24 cellular contexts compared by ENCODE assay signal in the genomic region with DNA sequence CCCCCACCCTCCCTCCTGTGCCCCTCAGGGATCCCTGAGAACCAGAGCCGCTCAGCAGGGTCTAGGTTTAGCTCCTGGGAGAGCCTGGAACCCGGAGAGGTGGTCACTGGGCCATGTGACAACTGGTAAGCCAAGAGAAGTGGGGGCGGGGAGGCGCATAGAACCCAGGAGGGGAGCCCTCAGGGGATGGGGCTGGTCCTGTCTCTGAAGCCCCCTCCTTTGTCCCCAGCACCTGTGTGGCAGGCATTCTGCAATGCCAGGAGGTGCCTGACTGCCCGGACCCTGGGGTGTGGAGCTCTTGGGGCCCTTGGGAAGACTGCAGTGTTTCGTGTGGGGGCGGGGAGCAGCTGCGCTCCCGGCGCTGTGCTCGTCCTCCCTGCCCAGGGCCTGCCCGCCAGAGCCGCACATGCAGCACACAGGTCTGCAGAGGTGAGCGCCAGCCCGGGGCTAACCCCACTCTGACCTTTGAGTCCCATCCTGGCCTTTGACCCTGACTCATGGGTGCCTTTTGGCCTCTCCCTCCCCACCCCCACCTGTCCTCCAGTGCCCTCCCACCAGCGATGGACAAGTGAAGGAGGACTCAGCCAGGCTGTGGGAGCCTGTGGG. TPM values are rescaled to one million over a fixed set of nuclear protein-coding genes. Genes with fewer than 3 reads are reported as not detected.
DNase-seq lines count a peak whose midpoint lies in the region; ATAC-seq, FAIRE-seq and TF ChIP-seq lines count a peak whose summit lies in the region.
"Had no signal": no experiment of that assay in that cellular context is flagged by ENCODE, and none has a peak within 500 bp of the region (broad histone marks: within the 10 kb centered on the region; RNA-seq: fewer than 3 reads in every experiment).

No MANE protein-coding gene starts in this region.

- BruUV-seq in HepG2 (replicated peaks; lab: Mats Ljungman, UMichigan): no TSS peak

- FAIRE-seq in HepG2 (lab: Jason Lieb, UNC): no peak
- FAIRE-seq: D721Med, G401.6 had no signal

- H3K9me3 ChIP-seq in right atrium auricular region: no peaks in the 10 kb centered on the region
- no peaks in the 10 kb centered on the region for H3K9me3 ChIP-seq in HepG2 (ENCODE audit: low read length)
- H3K9me3 ChIP-seq in uterus: no peaks in the 10 kb centered on the region
- H3K9me3 ChIP-seq: HAP-1 had no signal

- no peak for TF ChIP-seq EP300 in HepG2 (IDR thresholded peaks at IDR 0.05; ENCODE audit: low read depth in 2 of 2, low read length in 2 of 2)
- no peak for TF ChIP-seq EP300 in HepG2 (CRISPR knock-in tag; IDR thresholded peaks at IDR 0.05; ENCODE audit: borderline replicate concordance)

- no peaks in the 10 kb centered on the region for H3K9me3 Mint-ChIP-seq in chondrocyte (ENCODE audit: low read depth)
- no peaks in the 10 kb centered on the region for H3K9me3 Mint-ChIP-seq in HFFc6
- H3K9me3 Mint-ChIP-seq: CD4-positive, alpha-beta T cell had no signal

- ATAC-seq in Right ventricle myocardium inferior (no peak), HepG2 (peak; percentile 11; the same call in 2 of the 3 replicates)

- H3K4me1 Mint-ChIP-seq in chondrocyte (ENCODE audit: low read depth): no peaks in the 10 kb centered on the region
- H3K4me1 Mint-ChIP-seq in HFFc6 (ENCODE audit: low read depth): no peaks in the 10 kb centered on the region

- POLR2A ChIA-PET in HepG2 (lab: Yijun Ruan, JAX): no interaction called here

- H4K20me1 ChIP-seq in HepG2 (ENCODE audit: insufficient read depth, low read length): no peaks in the 10 kb centered on the region

- no peaks in the 10 kb centered on the region for H3K27me3 Mint-ChIP-seq in chondrocyte (ENCODE audit: low read depth)
- peaks cover 6% of the 10 kb centered on the region for H3K27me3 Mint-ChIP-seq in HFFc6 (ENCODE audit: insufficient read depth)
- H3K27me3 Mint-ChIP-seq: CD4-positive, alpha-beta T cell had no signal

- DNase-seq in Right ventricle myocardium inferior (ENCODE audit: missing footprints) (peak; percentile 26), right atrium auricular region (ENCODE audit: low spot score) (no peak), chondrocyte (ENCODE audit: low spot score) (peak; percentile 85), HepG2 (ENCODE audit: low spot score) (no peak), uterus (no peak), HuH-7.5 (ENCODE audit: low spot score) (no peak), AG20443 (ENCODE audit: low spot score) (no peak), HFFc6 (no peak)
- DNase-seq: 8988T; ACHN; CD4-positive, alpha-beta T cell; GM23248; KBM-7; NCI-H1694; NCI-H2081; NCI-H2227 treated with DMSO at 0.1 percent for 48 hours; NCI-H526 treated with DMSO at 0.1 percent for 48 hours; SHP77 treated with DMSO at 0.1 percent for 48 hours had no signal

- intact Hi-C loops in Right ventricle myocardium inferior (cut with DNase I): no loop called here
- intact Hi-C loops in HepG2 (cut with micrococcal nuclease; ENCODE audit: unreplicated experiment): no loop called here
- intact Hi-C loops in uterus (cut with DNase I; ENCODE audit: low total_unique reads): no loop called here

- no peaks in the 10 kb centered on the region for H3K27me3 ChIP-seq in right atrium auricular region
- H3K27me3 ChIP-seq in HepG2 (ENCODE audit: control insufficient read depth in 1 of 2, insufficient read depth in 2 of 2, low read length in 2 of 2): peaks cover 1% of the 10 kb centered on the region in 2 experiments; a peak in 2 of 5 replicates
- H3K27me3 ChIP-seq in uterus: no peaks in the 10 kb centered on the region

- WGBS in HepG2 (ENCODE audit: low lambda C conversion rate): 31% methylated on average over 2 of the region's 16 CpGs

- no peak overlapping the region for H3K4me3 ChIP-seq in right atrium auricular region
- no peak overlapping the region for H3K4me3 ChIP-seq in HepG2 (replicated peaks in 1 of 3; ENCODE audit: insufficient read depth in 1 of 3, low read depth in 2 of 3, low read length in 3 of 3)
- H3K4me3 ChIP-seq in uterus: no peak overlapping the region
- H3K4me3 ChIP-seq: GM23248, HAP-1 had no signal

- TF ChIP-seq CTCF in right atrium auricular region (IDR thresholded peaks at IDR 0.05) (no peak), chondrocyte (IDR thresholded peaks at IDR 0.05) (no peak), HepG2 (CRISPR knock-in tag; IDR thresholded peaks at IDR 0.05) (no peak), uterus (IDR thresholded peaks at IDR 0.05) (no peak), HFFc6 (IDR thresholded peaks at IDR 0.05) (no peak)

- no peak for TF ChIP-seq RAD21 in HepG2 (CRISPR knock-in tag; IDR thresholded peaks at IDR 0.05)

- H3K27ac ChIP-seq in right atrium auricular region (no peak overlapping the region), HepG2 (ENCODE audit: extremely low read length, insufficient read depth, low read length) (no peak overlapping the region), uterus (no peak overlapping the region)
- H3K27ac ChIP-seq: GM23248, HL-60, RWPE1 had no signal

- H3K4me3 Mint-ChIP-seq in chondrocyte (ENCODE audit: unreplicated experiment) (no peak overlapping the region), HFFc6 (no peak overlapping the region)
- H3K4me3 Mint-ChIP-seq: CD4-positive, alpha-beta T cell had no signal

- no peak overlapping the region for H3K27ac Mint-ChIP-seq in chondrocyte (ENCODE audit: unreplicated experiment)
- H3K27ac Mint-ChIP-seq in HFFc6: no peak overlapping the region
- H3K27ac Mint-ChIP-seq: CD4-positive, alpha-beta T cell had no signal

- no peaks in the 10 kb centered on the region for H3K79me2 ChIP-seq in HepG2 (ENCODE audit: insufficient read depth, low read length)

- in situ Hi-C loops in HepG2 (cut with HindIII; ENCODE audit: extremely low pct_ligation_motif_present, low pct_unique_long_range_greater_than_20kb): no loop called here

- H2AFZ ChIP-seq in HepG2 (ENCODE audit: low read length): no peak overlapping the region
- H2AFZ ChIP-seq: GM23248 had no signal

- no peak overlapping the region for H3K9ac ChIP-seq in HepG2 (ENCODE audit: insufficient read depth, low read depth, low read length)
- H3K9ac ChIP-seq: GM23248 had no signal

- no peaks in the 10 kb centered on the region for H3K4me1 ChIP-seq in right atrium auricular region
- peaks cover 19% of the 10 kb centered on the region for H3K4me1 ChIP-seq in HepG2 (ENCODE audit: insufficient read depth, low read length)
- no peaks in the 10 kb centered on the region for H3K4me1 ChIP-seq in uterus
- H3K4me1 ChIP-seq: HAP-1 had no signal

- TF ChIP-seq POLR2A in HepG2 (IDR thresholded peaks at IDR 0.05; ENCODE audit: insufficient read depth in 1 of 2, low read depth in 2 of 2, low read length in 2 of 2): no peak
- TF ChIP-seq POLR2A in uterus (IDR thresholded peaks at IDR 0.05): no peak

- no peaks in the 10 kb centered on the region for H3K36me3 Mint-ChIP-seq in chondrocyte (ENCODE audit: low read depth)
- no peaks in the 10 kb centered on the region for H3K36me3 Mint-ChIP-seq in HFFc6 (ENCODE audit: low read depth)

- H3K36me3 ChIP-seq in right atrium auricular region (no peaks in the 10 kb centered on the region), HepG2 (replicated peaks in 1 of 2; ENCODE audit: control insufficient read depth in 1 of 2, insufficient read depth in 2 of 2, low read length in 2 of 2) (no peaks in the 10 kb centered on the region), uterus (no peaks in the 10 kb centered on the region)
- H3K36me3 ChIP-seq: HAP-1 had no signal

- CTCF ChIA-PET in HepG2 (lab: Yijun Ruan, JAX; ENCODE audit: low intra/inter-chr PET ratio, low total read pairs): no interaction called here

- H3K4me2 ChIP-seq in HepG2 (ENCODE audit: low read depth, low read length): no peak overlapping the region

RNA-seq across cellular contexts. Expression of a gene that starts 22.4 kb away (rescaled TPM):
- total RNA-seq in Right ventricle myocardium inferior (10.1 TPM), right atrium auricular region (10 to 100 TPM in 1 of 2 donors, 1 to 10 TPM in 1; 7.0 to 11.0 TPM), chondrocyte (15.9 to 17.6 TPM (median 16.3 TPM) in 3 replicates), HepG2 (2016; rRNA removed; fragmentation: Illumina TruSeq; extraction: Trizol) (0.89 and 1.0 TPM in 2 replicates), uterus (10 to 100 TPM in 2 of 4 donors, 1 to 10 TPM in 2; 1.8 to 39.4 (median 14.6) TPM)
- 0.10 and 0.35 TPM in 2 replicates for total RNA-seq in HepG2 (2016; cell fraction: cytosol; rRNA removed; fragmentation: Illumina TruSeq; extraction: Trizol; ENCODE audit: low read depth)
- total RNA-seq in HepG2 (2016; cell fraction: insoluble cytoplasmic fraction; rRNA removed; fragmentation: Illumina TruSeq; extraction: Trizol): 0.67 and 0.80 TPM in 2 replicates
- total RNA-seq in HepG2 (2016; cell fraction: membrane; rRNA removed; fragmentation: Illumina TruSeq; extraction: Trizol): 0.46 and 0.55 TPM in 2 replicates
- 2.0 TPM in 2 replicates for total RNA-seq in HepG2 (2016; cell fraction: nucleus; rRNA removed; fragmentation: Illumina TruSeq; extraction: Trizol)
- polyA plus RNA-seq in HepG2 (2011; rRNA removed): 2.0 and 2.8 TPM in 2 replicates
- 1.0 and 1.3 TPM in 2 replicates for polyA plus RNA-seq in HepG2 (2011; cell fraction: cytosol; rRNA removed)
- polyA plus RNA-seq in HepG2 (2011; cell fraction: nucleus; rRNA removed): 7.1 and 8.7 TPM in 2 replicates
- polyA plus RNA-seq in HepG2 (2012): 0.76 and 1.6 TPM in 2 replicates
- 0.25 and 0.28 TPM in 2 replicates for polyA plus RNA-seq in HepG2 (2016; cell fraction: cytosol; fragmentation: Illumina TruSeq; extraction: Trizol; ENCODE audit: low read depth)
- 0.27 and 0.70 TPM in 2 replicates for polyA plus RNA-seq in HepG2 (2016; cell fraction: insoluble cytoplasmic fraction; fragmentation: Illumina TruSeq; extraction: Trizol; ENCODE audit: low read depth)
- polyA plus RNA-seq in HepG2 (2016; cell fraction: membrane; fragmentation: Illumina TruSeq; extraction: Trizol; ENCODE audit: low read depth): 0.29 and 0.43 TPM in 2 replicates
- polyA plus RNA-seq in HepG2 (2016; cell fraction: nucleus; fragmentation: Illumina TruSeq; extraction: Trizol; ENCODE audit: insufficient read depth, low read depth): 1.9 and 2.0 TPM in 2 replicates
- polyA minus RNA-seq in HepG2 (2011; rRNA and poly(A)+ RNA removed; ENCODE audit: low replicate concordance): 2.0 and 5.0 TPM in 2 replicates
- 0.59 and 1.2 TPM in 2 replicates for polyA minus RNA-seq in HepG2 (2011; cell fraction: cytosol; rRNA and poly(A)+ RNA removed)
- polyA minus RNA-seq in HepG2 (2011; cell fraction: nucleus; rRNA and poly(A)+ RNA removed): 6.6 and 10.3 TPM in 2 replicates
- total RNA-seq in HFFc6 (2021; fragmentation: NEBNext Ultra II Directional; extraction: Animal tissue kit (Norgen Biotek cat#: 25700)): 1 to 10 TPM; 5.2 to 8.2 (median 6.9) TPM

RNA-seq across cellular contexts. Expression of a gene that starts 42.4 kb away (rescaled TPM):
- total RNA-seq in Right ventricle myocardium inferior (7.0 TPM), right atrium auricular region (10 to 100 TPM in 1 of 2 donors, 1 to 10 TPM in 1; 3.2 to 11.0 TPM), chondrocyte (2.3 to 3.5 TPM (median 3.1 TPM) in 3 replicates), HepG2 (2016; rRNA removed; fragmentation: Illumina TruSeq; extraction: Trizol) (not detected in 2 replicates), uterus (10 to 100 TPM in 3 of 4 donors, 1 to 10 TPM in 1; 5.2 to 23.6 (median 14.3) TPM)
- total RNA-seq in HepG2 (2016; cell fraction: cytosol; rRNA removed; fragmentation: Illumina TruSeq; extraction: Trizol; ENCODE audit: low read depth): not detected in 2 replicates
- total RNA-seq in HepG2 (2016; cell fraction: insoluble cytoplasmic fraction; rRNA removed; fragmentation: Illumina TruSeq; extraction: Trizol): not detected in 2 replicates
- not detected in 2 replicates for total RNA-seq in HepG2 (2016; cell fraction: membrane; rRNA removed; fragmentation: Illumina TruSeq; extraction: Trizol)
- not detected in 2 replicates for total RNA-seq in HepG2 (2016; cell fraction: nucleus; rRNA removed; fragmentation: Illumina TruSeq; extraction: Trizol)
- polyA plus RNA-seq in HepG2 (2011; rRNA removed): 0.03 TPM in 1 of 2 replicates, not detected in the other
- polyA plus RNA-seq in HepG2 (2011; cell fraction: cytosol; rRNA removed): 0.01 and 0.04 TPM in 2 replicates
- polyA plus RNA-seq in HepG2 (2011; cell fraction: nucleus; rRNA removed): 0.27 and 0.28 TPM in 2 replicates
- polyA plus RNA-seq in HepG2 (2012): not detected in 2 replicates
- 0.05 and 0.08 TPM in 2 replicates for polyA plus RNA-seq in HepG2 (2016; cell fraction: cytosol; fragmentation: Illumina TruSeq; extraction: Trizol; ENCODE audit: low read depth)
- not detected in 2 replicates for polyA plus RNA-seq in HepG2 (2016; cell fraction: insoluble cytoplasmic fraction; fragmentation: Illumina TruSeq; extraction: Trizol; ENCODE audit: low read depth)
- not detected in 2 replicates for polyA plus RNA-seq in HepG2 (2016; cell fraction: membrane; fragmentation: Illumina TruSeq; extraction: Trizol; ENCODE audit: low read depth)
- polyA plus RNA-seq in HepG2 (2016; cell fraction: nucleus; fragmentation: Illumina TruSeq; extraction: Trizol; ENCODE audit: insufficient read depth, low read depth): not detected in 2 replicates
- 0.06 TPM in 1 of 2 replicates, not detected in the other for polyA minus RNA-seq in HepG2 (2011; rRNA and poly(A)+ RNA removed; ENCODE audit: low replicate concordance)
- not detected in 2 replicates for polyA minus RNA-seq in HepG2 (2011; cell fraction: cytosol; rRNA and poly(A)+ RNA removed)
- not detected in 2 replicates for polyA minus RNA-seq in HepG2 (2011; cell fraction: nucleus; rRNA and poly(A)+ RNA removed)
- total RNA-seq in HFFc6 (2021; fragmentation: NEBNext Ultra II Directional; extraction: Animal tissue kit (Norgen Biotek cat#: 25700)): 1 to 10 TPM in 3 of 6 experiments, under 1 TPM in 3; 0.68 to 1.7 (median 1.0) TPM
- total RNA-seq: GM23248, LHCN-M2 had no signal
- polyA plus RNA-seq: GM23248 had no signal

RNA-seq across cellular contexts. Expression of a gene that starts 58.0 kb away (rescaled TPM):
- total RNA-seq in Right ventricle myocardium inferior: 125 TPM
- total RNA-seq in right atrium auricular region: 100 to 1,000 TPM in 1 of 2 donors, 10 to 100 TPM in 1; 60.7 to 122 TPM
- 23.1 to 28.5 TPM (median 24.8 TPM) in 3 replicates for total RNA-seq in chondrocyte
- total RNA-seq in HepG2 (2016; rRNA removed; fragmentation: Illumina TruSeq; extraction: Trizol): 142 and 203 TPM in 2 replicates
- 120 and 162 TPM in 2 replicates for total RNA-seq in HepG2 (2016; cell fraction: cytosol; rRNA removed; fragmentation: Illumina TruSeq; extraction: Trizol; ENCODE audit: low read depth)
- 117 and 216 TPM in 2 replicates for total RNA-seq in HepG2 (2016; cell fraction: insoluble cytoplasmic fraction; rRNA removed; fragmentation: Illumina TruSeq; extraction: Trizol)
- 244 and 302 TPM in 2 replicates for total RNA-seq in HepG2 (2016; cell fraction: membrane; rRNA removed; fragmentation: Illumina TruSeq; extraction: Trizol)
- 121 and 139 TPM in 2 replicates for total RNA-seq in HepG2 (2016; cell fraction: nucleus; rRNA removed; fragmentation: Illumina TruSeq; extraction: Trizol)
- 32.9 and 36.8 TPM in 2 replicates for polyA plus RNA-seq in HepG2 (2011; rRNA removed)
- 39.7 and 73.9 TPM in 2 replicates for polyA plus RNA-seq in HepG2 (2011; cell fraction: cytosol; rRNA removed)
- 47.4 and 51.5 TPM in 2 replicates for polyA plus RNA-seq in HepG2 (2011; cell fraction: nucleus; rRNA removed)
- polyA plus RNA-seq in HepG2 (2012): 44.9 and 47.0 TPM in 2 replicates
- polyA plus RNA-seq in HepG2 (2016; cell fraction: cytosol; fragmentation: Illumina TruSeq; extraction: Trizol; ENCODE audit: low read depth): 173 and 241 TPM in 2 replicates
- 167 and 202 TPM in 2 replicates for polyA plus RNA-seq in HepG2 (2016; cell fraction: insoluble cytoplasmic fraction; fragmentation: Illumina TruSeq; extraction: Trizol; ENCODE audit: low read depth)
- 293 and 346 TPM in 2 replicates for polyA plus RNA-seq in HepG2 (2016; cell fraction: membrane; fragmentation: Illumina TruSeq; extraction: Trizol; ENCODE audit: low read depth)
- polyA plus RNA-seq in HepG2 (2016; cell fraction: nucleus; fragmentation: Illumina TruSeq; extraction: Trizol; ENCODE audit: insufficient read depth, low read depth): 253 and 256 TPM in 2 replicates
- 0.58 and 74.0 TPM in 2 replicates for polyA minus RNA-seq in HepG2 (2011; rRNA and poly(A)+ RNA removed; ENCODE audit: low replicate concordance)
- 30.3 and 36.1 TPM in 2 replicates for polyA minus RNA-seq in HepG2 (2011; cell fraction: cytosol; rRNA and poly(A)+ RNA removed)
- 14.4 and 15.7 TPM in 2 replicates for polyA minus RNA-seq in HepG2 (2011; cell fraction: nucleus; rRNA and poly(A)+ RNA removed)
- 10 to 100 TPM in 2 of 4 donors, 1 to 10 TPM in 2; 2.6 to 22.5 (median 10.1) TPM for total RNA-seq in uterus
- 10 to 100 TPM; 40.9 to 54.8 (median 48.0) TPM for total RNA-seq in HFFc6 (2021; fragmentation: NEBNext Ultra II Directional; extraction: Animal tissue kit (Norgen Biotek cat#: 25700))

Comparison
In these comparisons a context has a peak if more than half of its experiments do, and no peak if none do; other contexts are left out.
1. DNase-seq: peak in Right ventricle myocardium inferior (single experiment) and chondrocyte (single experiment); none in right atrium auricular region (single experiment), HepG2 (single experiment), uterus (0 of 2), HuH-7.5 (single experiment), AG20443 (single experiment) and HFFc6 (single experiment).